ENCODE assay signal across 2 cellular contexts in the genomic region with DNA sequence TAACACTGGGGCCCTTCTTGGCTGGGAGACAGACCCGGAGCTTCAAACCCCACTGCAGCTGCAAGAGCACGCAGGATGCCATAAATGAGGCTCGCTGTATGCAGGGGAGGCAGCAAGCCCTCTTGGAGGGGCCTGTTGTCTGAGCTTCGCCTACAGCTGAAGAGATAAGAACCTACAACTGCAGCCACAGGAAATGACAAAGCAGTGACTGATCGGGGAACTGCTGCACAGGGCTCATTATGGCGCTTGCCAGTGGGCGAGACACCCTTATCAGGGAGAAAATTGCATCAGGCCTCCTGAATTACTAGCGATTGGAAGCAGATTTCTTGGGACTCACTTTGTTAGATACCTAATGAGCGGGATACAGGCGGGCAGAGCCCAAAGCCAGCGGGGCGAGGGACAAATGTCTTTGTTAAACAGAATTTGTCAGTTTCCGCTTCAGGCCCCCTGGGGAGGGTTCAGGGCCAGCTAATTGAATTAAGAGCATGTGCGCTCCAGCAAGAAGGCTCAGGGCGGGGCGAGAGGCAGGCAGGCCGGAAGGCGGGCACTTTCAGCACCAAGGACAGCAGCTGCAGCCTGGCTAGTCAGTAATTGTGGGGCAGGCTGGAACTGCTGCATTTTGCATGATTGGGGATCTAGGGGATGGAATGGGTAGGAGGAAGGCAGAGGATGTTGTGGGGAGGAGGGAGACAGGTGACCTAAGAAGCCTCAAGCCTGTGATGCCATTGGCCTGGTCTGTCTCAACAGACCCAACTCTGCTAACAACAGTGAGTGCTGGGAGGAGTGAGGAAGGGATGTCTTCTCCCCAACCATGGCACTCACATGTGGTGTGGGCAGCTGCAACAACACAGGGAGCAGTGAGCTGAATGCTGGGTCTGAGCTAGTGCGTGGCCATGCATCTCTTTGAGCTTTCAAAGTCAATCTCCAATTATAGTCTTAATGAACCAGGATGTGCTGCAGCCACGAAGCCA.
TF ChIP-seq lines count a peak whose summit lies in the region.

No MANE protein-coding gene starts in this region.

TF ChIP-seq in IMR-90, 13 proteins besides CTCF, POLR2A, EP300 and RAD21 (continued from another document):
- TF ChIP-seq ELK1 (IDR thresholded peaks at IDR 0.05; ENCODE audit: borderline replicate concordance, low read depth, low read length) = no peak
- TF ChIP-seq FOS (IDR thresholded peaks at IDR 0.05; ENCODE audit: low read depth, low read length) = no peak
- TF ChIP-seq SMC3 (IDR thresholded peaks at IDR 0.05; ENCODE audit: low read depth, low read length) = no peak
- no peak for TF ChIP-seq USF2 (IDR thresholded peaks at IDR 0.05; ENCODE audit: low read depth, low read length)
- peak; percentile 52; the same call in 1 of the 2 replicates for TF ChIP-seq RFX5 (IDR thresholded peaks at IDR 0.05; ENCODE audit: low read depth, low read length)
- no peak for TF ChIP-seq CHD1 (IDR thresholded peaks at IDR 0.05; ENCODE audit: low read depth, low read length)
- peak; percentile 58 for TF ChIP-seq RCOR1 (IDR thresholded peaks at IDR 0.05; ENCODE audit: insufficient replicate concordance, low read length)
- TF ChIP-seq CEBPB (IDR thresholded peaks at IDR 0.05; ENCODE audit: low read depth, low read length) = peak; percentile 24; the same call in 1 of the 2 replicates
- peak; percentile 89 for TF ChIP-seq MAZ (IDR thresholded peaks at IDR 0.05; ENCODE audit: borderline replicate concordance, low read depth, low read length)
- TF ChIP-seq NFE2L2 (IDR thresholded peaks at IDR 0.05; ENCODE audit: low read depth, low read length) = no peak
- TF ChIP-seq MXI1 (IDR thresholded peaks at IDR 0.05; ENCODE audit: borderline replicate concordance, low read depth, low read length) = peak; percentile 87; the same call in 1 of the 2 replicates
TF ChIP-seq in IMR-90: peak in this region for 5.

TF ChIP-seq in SK-N-SH, 30 proteins besides CTCF, POLR2A, EP300 and RAD21 (continued from another document):
- TF ChIP-seq MXI1 (IDR thresholded peaks at IDR 0.05; ENCODE audit: low read depth, low read length) (peak; percentile 84), RFX5 (IDR thresholded peaks at IDR 0.05; ENCODE audit: low read length) (peak; percentile 80), MEF2A (IDR thresholded peaks at IDR 0.05; ENCODE audit: borderline replicate concordance, low read depth) (no peak), MAX (IDR thresholded peaks at IDR 0.05; ENCODE audit: low read depth) (peak; percentile 66; the same call in 1 of the 2 replicates), FOSL2 (IDR thresholded peaks at IDR 0.05; ENCODE audit: borderline replicate concordance, low read depth) (no peak), FOXJ3 (CRISPR knock-in tag; IDR thresholded peaks at IDR 0.05) (peak; percentile 97), CHD2 (IDR thresholded peaks at IDR 0.05; ENCODE audit: low read length, partially characterized antibody) (peak; percentile 79), GABPA (IDR thresholded peaks at IDR 0.05; ENCODE audit: low read depth) (no peak), USF2 (IDR thresholded peaks at IDR 0.05; ENCODE audit: borderline replicate concordance, low read depth, low read length) (no peak), NFIC (IDR thresholded peaks at IDR 0.05; ENCODE audit: borderline replicate concordance) (no peak), RCOR1 (IDR thresholded peaks at IDR 0.05; ENCODE audit: low read length) (peak; percentile 97), TEAD4 (IDR thresholded peaks at IDR 0.05; ENCODE audit: borderline replicate concordance, insufficient read depth) (peak; percentile 55), GATA2 (CRISPR knock-in tag; IDR thresholded peaks at IDR 0.05) (peak; percentile 99), NRF1 (IDR thresholded peaks at IDR 0.05; ENCODE audit: low read depth, low read length) (no peak), USF1 (IDR thresholded peaks at IDR 0.05; ENCODE audit: borderline replicate concordance, low read depth) (no peak), POLR2AphosphoS5 (IDR thresholded peaks at IDR 0.05; ENCODE audit: low read depth, low read length) (0 out of 2 replicates have a peak, but pooled peaks have one; percentile 10)
- TF ChIP-seq, protein P1, sequence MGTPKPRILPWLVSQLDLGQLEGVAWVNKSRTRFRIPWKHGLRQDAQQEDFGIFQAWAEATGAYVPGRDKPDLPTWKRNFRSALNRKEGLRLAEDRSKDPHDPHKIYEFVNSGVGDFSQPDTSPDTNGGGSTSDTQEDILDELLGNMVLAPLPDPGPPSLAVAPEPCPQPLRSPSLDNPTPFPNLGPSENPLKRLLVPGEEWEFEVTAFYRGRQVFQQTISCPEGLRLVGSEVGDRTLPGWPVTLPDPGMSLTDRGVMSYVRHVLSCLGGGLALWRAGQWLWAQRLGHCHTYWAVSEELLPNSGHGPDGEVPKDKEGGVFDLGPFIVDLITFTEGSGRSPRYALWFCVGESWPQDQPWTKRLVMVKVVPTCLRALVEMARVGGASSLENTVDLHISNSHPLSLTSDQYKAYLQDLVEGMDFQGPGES (IDR thresholded peaks at IDR 0.05; ENCODE audit: low read depth, low read length) = no peak
- TF ChIP-seq, protein P2, sequence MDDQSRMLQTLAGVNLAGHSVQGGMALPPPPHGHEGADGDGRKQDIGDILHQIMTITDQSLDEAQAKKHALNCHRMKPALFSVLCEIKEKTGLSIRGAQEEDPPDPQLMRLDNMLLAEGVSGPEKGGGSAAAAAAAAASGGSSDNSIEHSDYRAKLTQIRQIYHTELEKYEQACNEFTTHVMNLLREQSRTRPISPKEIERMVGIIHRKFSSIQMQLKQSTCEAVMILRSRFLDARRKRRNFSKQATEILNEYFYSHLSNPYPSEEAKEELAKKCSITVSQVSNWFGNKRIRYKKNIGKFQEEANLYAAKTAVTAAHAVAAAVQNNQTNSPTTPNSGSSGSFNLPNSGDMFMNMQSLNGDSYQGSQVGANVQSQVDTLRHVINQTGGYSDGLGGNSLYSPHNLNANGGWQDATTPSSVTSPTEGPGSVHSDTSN (IDR thresholded peaks at IDR 0.05) = no peak; the same call in 1 of the 2 replicates
- TF ChIP-seq, protein P3, sequence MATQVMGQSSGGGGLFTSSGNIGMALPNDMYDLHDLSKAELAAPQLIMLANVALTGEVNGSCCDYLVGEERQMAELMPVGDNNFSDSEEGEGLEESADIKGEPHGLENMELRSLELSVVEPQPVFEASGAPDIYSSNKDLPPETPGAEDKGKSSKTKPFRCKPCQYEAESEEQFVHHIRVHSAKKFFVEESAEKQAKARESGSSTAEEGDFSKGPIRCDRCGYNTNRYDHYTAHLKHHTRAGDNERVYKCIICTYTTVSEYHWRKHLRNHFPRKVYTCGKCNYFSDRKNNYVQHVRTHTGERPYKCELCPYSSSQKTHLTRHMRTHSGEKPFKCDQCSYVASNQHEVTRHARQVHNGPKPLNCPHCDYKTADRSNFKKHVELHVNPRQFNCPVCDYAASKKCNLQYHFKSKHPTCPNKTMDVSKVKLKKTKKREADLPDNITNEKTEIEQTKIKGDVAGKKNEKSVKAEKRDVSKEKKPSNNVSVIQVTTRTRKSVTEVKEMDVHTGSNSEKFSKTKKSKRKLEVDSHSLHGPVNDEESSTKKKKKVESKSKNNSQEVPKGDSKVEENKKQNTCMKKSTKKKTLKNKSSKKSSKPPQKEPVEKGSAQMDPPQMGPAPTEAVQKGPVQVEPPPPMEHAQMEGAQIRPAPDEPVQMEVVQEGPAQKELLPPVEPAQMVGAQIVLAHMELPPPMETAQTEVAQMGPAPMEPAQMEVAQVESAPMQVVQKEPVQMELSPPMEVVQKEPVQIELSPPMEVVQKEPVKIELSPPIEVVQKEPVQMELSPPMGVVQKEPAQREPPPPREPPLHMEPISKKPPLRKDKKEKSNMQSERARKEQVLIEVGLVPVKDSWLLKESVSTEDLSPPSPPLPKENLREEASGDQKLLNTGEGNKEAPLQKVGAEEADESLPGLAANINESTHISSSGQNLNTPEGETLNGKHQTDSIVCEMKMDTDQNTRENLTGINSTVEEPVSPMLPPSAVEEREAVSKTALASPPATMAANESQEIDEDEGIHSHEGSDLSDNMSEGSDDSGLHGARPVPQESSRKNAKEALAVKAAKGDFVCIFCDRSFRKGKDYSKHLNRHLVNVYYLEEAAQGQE (IDR thresholded peaks at IDR 0.05; ENCODE audit: low read depth, low read length) = peak; percentile 100
